In genomic region chr18:68418226-68418868, GRCh38 we compare ENCODE assay signal across 1 cellular context.
TF ChIP-seq lines count a peak whose summit lies in the region.

No MANE protein-coding gene starts in this region.

TF ChIP-seq in HepG2, 621 proteins besides CTCF, POLR2A, EP300 and RAD21 (continued from another document):
- no peak for TF ChIP-seq HBP1 (CRISPR knock-in tag; IDR thresholded peaks at IDR 0.05; ENCODE audit: low read depth)
